8 cellular contexts compared by ENCODE assay signal in the genomic region with DNA sequence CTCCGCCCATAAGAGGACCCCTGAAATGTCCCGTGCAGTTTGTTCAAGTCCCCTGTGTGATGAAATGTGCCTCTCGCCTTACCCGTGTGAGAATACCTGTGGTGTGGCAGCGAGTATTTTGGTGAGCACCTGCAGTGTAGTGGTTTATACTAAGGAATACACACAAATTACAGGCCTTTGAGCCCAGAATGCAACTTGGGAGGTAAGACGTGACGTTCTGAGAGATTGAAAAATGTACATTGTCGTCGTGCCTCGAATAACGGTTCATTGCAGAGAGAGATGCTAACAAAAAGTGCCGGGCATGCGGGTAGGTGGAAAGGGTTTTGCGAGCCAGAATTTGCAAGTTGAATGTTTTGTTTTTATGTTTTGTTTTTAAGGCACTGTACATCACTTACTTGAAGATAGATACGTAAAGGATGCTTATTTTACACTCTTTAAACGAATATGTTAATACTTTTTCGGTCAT. TPM values are rescaled to one million over a fixed set of nuclear protein-coding genes. Genes with fewer than 3 reads are reported as not detected.
DNase-seq lines count a peak whose midpoint lies in the region; ATAC-seq and TF ChIP-seq lines count a peak whose summit lies in the region.

No MANE protein-coding gene starts in this region.

- H3K9ac ChIP-seq in adipocyte (ENCODE audit: low read length): peak overlapping the region; percentile 97

- H3K27ac ChIP-seq in lower lobe of right lung: peak overlapping the region; percentile 93

- H3K4me3 ChIP-seq in adipocyte (ENCODE audit: low read length) (peak overlapping the region; percentile 98), lower lobe of right lung (peak overlapping the region; percentile 84)

- peak overlapping the region; percentile 90 for H3K27ac Mint-ChIP-seq in stimulated activated naive CD8-positive, alpha-beta T cell treated with anti-CD3 and anti-CD28 coated beads, Interleukin-15, Interleukin-2, amounts not matched to agents 100 ng/mL and 50 ng/mL, for 24 hours

- no peak for ATAC-seq in stimulated activated naive CD8-positive, alpha-beta T cell treated with anti-CD3 and anti-CD28 coated beads, Interleukin-15, Interleukin-2, amounts not matched to agents 100 U/mL and 50 U/mL, for 24 hours
- ATAC-seq in HG03469 (IDR thresholded peaks at IDR 0.05; ENCODE audit: unreplicated experiment) (peak; percentile 6), lower lobe of right lung (no peak)

- H3K4me3 Mint-ChIP-seq in stimulated activated naive CD8-positive, alpha-beta T cell treated with anti-CD3 and anti-CD28 coated beads, Interleukin-15, Interleukin-2, amounts not matched to agents 100 ng/mL and 50 ng/mL, for 24 hours: peak overlapping the region; percentile 96

- H3K4me1 ChIP-seq in adipocyte (ENCODE audit: control insufficient read depth, insufficient read depth, low read length) (peaks cover 11% of the 10 kb centered on the region), lower lobe of right lung (peaks cover 9% of the 10 kb centered on the region)

- H3K36me3 ChIP-seq in adipocyte (ENCODE audit: control insufficient read depth, insufficient read depth, low read length, severe bottlenecking) (peaks cover 4% of the 10 kb centered on the region), lower lobe of right lung (peaks cover 22% of the 10 kb centered on the region)

- no peaks in the 10 kb centered on the region for H3K27me3 ChIP-seq in adipocyte (replicated peaks; ENCODE audit: control insufficient read depth, insufficient read depth, low read length)
- no peaks in the 10 kb centered on the region for H3K27me3 ChIP-seq in lower lobe of right lung (ENCODE audit: low read depth)

- no peak for DNase-seq in stimulated activated naive CD8-positive, alpha-beta T cell treated with anti-CD3 and anti-CD28 coated beads, Interleukin-15, Interleukin-2, amounts not matched to agents 100 U/mL and 50 U/mL, for 24 hours
- DNase-seq in adipocyte (ENCODE audit: low read depth) (no peak), lower lobe of right lung (no peak), SHP77 treated with DMSO at 0.1 percent for 48 hours (lab: John Stamatoyannopoulos, UW) (no peak), NCI-H526 (lab: John Stamatoyannopoulos, UW) (no peak)
- DNase-seq in stimulated activated CD4-positive, alpha-beta T cell treated with anti-CD3 and anti-CD28 coated beads, Interleukin-4, amount 100 ng/mL, for 4 hours: no peak

- TF ChIP-seq CTCF in lower lobe of right lung (IDR thresholded peaks at IDR 0.05): no peak

- no peaks in the 10 kb centered on the region for H3K9me3 ChIP-seq in adipocyte (ENCODE audit: control insufficient read depth, low read length)
- no peaks in the 10 kb centered on the region for H3K9me3 ChIP-seq in lower lobe of right lung

- H3K27me3 Mint-ChIP-seq in stimulated activated naive CD8-positive, alpha-beta T cell treated with anti-CD3 and anti-CD28 coated beads, Interleukin-15, Interleukin-2, amounts not matched to agents 100 ng/mL and 50 ng/mL, for 24 hours: peaks cover 4% of the 10 kb centered on the region

- H3K4me1 Mint-ChIP-seq in stimulated activated naive CD8-positive, alpha-beta T cell treated with anti-CD3 and anti-CD28 coated beads, Interleukin-15, Interleukin-2, amounts not matched to agents 100 ng/mL and 50 ng/mL, for 24 hours (ENCODE audit: low read depth): peaks cover 26% of the 10 kb centered on the region

- H3K9me3 Mint-ChIP-seq in stimulated activated naive CD8-positive, alpha-beta T cell treated with anti-CD3 and anti-CD28 coated beads, Interleukin-15, Interleukin-2, amounts not matched to agents 100 ng/mL and 50 ng/mL, for 24 hours: no peaks in the 10 kb centered on the region

- H3K36me3 Mint-ChIP-seq in stimulated activated naive CD8-positive, alpha-beta T cell treated with anti-CD3 and anti-CD28 coated beads, Interleukin-15, Interleukin-2, amounts not matched to agents 100 ng/mL and 50 ng/mL, for 24 hours (ENCODE audit: low read depth): peaks cover 41% of the 10 kb centered on the region

- intact Hi-C loops in lower lobe of right lung (cut with DNase I): no loop called here

RNA-seq across cellular contexts. Expression of gene RBBP8, which starts 0.9 kb away (rescaled TPM):
- 32.7 TPM for total RNA-seq in lower lobe of right lung
